ENCODE assay signal across 1 cellular context in the genomic region with DNA sequence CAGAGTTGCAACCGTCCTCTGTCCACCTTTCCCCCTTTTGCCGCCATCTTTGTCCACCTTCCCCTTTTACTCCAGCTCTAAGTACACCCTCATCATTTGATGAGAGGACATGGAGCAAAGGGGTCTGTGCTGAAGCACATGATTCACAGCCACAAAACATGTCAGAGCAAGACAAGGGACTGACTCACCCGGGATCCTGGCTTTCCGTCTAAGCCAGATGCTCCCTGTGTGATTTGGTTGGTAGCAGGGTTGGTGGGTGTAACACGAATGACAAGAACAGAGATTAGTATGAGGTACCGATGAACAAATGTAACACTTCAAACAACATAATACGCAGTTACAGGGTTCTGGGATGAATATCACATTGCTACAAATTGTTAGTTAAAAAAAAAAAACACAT.
TF ChIP-seq lines count a peak whose summit lies in the region.

No MANE protein-coding gene starts in this region.

TF ChIP-seq in H1, 55 proteins besides CTCF, POLR2A, EP300 and RAD21:
- TF ChIP-seq SAP30 (IDR thresholded peaks at IDR 0.05; ENCODE audit: insufficient read depth, insufficient replicate concordance, low read length) (no peak), CBX5 (IDR thresholded peaks at IDR 0.05; ENCODE audit: low read depth, low read length) (no peak), CREB1 (IDR thresholded peaks at IDR 0.05) (no peak), KDM5A (IDR thresholded peaks at IDR 0.05; ENCODE audit: low read length) (no peak), YY1 (IDR thresholded peaks at IDR 0.05; ENCODE audit: low read depth, low read length) (no peak), TAF7 (optimal IDR thresholded peaks at IDR 0.05; ENCODE audit: borderline replicate concordance, low read depth, low read length) (no peak), CEBPB (IDR thresholded peaks at IDR 0.05; ENCODE audit: low read depth, low read length) (no peak), NANOG (IDR thresholded peaks at IDR 0.05; ENCODE audit: insufficient read depth, low read depth, low read length, poor library complexity, severe bottlenecking) (no peak), SIN3A (conservative IDR thresholded peaks at IDR 0.05 in 1 of 2, IDR thresholded peaks at IDR 0.05 in 1 of 2; ENCODE audit: low read depth in 1 of 2, low read length in 2 of 2) (no peak), SIX5 (IDR thresholded peaks at IDR 0.05; ENCODE audit: low read depth, low read length) (no peak)
- TF ChIP-seq, protein P1, sequence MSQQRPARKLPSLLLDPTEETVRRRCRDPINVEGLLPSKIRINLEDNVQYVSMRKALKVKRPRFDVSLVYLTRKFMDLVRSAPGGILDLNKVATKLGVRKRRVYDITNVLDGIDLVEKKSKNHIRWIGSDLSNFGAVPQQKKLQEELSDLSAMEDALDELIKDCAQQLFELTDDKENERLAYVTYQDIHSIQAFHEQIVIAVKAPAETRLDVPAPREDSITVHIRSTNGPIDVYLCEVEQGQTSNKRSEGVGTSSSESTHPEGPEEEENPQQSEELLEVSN (IDR thresholded peaks at IDR 0.05), result no peak
- TF ChIP-seq, protein P2, sequence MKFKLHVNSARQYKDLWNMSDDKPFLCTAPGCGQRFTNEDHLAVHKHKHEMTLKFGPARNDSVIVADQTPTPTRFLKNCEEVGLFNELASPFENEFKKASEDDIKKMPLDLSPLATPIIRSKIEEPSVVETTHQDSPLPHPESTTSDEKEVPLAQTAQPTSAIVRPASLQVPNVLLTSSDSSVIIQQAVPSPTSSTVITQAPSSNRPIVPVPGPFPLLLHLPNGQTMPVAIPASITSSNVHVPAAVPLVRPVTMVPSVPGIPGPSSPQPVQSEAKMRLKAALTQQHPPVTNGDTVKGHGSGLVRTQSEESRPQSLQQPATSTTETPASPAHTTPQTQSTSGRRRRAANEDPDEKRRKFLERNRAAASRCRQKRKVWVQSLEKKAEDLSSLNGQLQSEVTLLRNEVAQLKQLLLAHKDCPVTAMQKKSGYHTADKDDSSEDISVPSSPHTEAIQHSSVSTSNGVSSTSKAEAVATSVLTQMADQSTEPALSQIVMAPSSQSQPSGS (IDR thresholded peaks at IDR 0.05; ENCODE audit: low read length), result no peak
- TF ChIP-seq, protein P3, sequence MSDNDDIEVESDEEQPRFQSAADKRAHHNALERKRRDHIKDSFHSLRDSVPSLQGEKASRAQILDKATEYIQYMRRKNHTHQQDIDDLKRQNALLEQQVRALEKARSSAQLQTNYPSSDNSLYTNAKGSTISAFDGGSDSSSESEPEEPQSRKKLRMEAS (IDR thresholded peaks at IDR 0.05), result no peak
- TF ChIP-seq, protein P4, sequence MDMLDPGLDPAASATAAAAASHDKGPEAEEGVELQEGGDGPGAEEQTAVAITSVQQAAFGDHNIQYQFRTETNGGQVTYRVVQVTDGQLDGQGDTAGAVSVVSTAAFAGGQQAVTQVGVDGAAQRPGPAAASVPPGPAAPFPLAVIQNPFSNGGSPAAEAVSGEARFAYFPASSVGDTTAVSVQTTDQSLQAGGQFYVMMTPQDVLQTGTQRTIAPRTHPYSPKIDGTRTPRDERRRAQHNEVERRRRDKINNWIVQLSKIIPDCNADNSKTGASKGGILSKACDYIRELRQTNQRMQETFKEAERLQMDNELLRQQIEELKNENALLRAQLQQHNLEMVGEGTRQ (IDR thresholded peaks at IDR 0.05; ENCODE audit: low read length), result no peak
